Comparison of ENCODE assay signal across 11 cellular contexts in genomic region chr1:175204285-175204684, GRCh38. TPM values are rescaled to one million over a fixed set of nuclear protein-coding genes. Genes with fewer than 3 reads are reported as not detected.
DNase-seq lines count a peak whose midpoint lies in the region; ATAC-seq lines count a peak whose summit lies in the region.
"Had no signal": no experiment of that assay in that cellular context is flagged by ENCODE, and none has a peak within 500 bp of the region (broad histone marks: within the 10 kb centered on the region; RNA-seq: fewer than 3 reads in every experiment).

No MANE protein-coding gene starts in this region.

- H3K4me3 Mint-ChIP-seq in activated CD4-positive, alpha-beta memory T cell treated with anti-CD3 and anti-CD28 coated beads for 36 hours: no peak overlapping the region
- no peak overlapping the region for H3K4me3 Mint-ChIP-seq in activated CD4-positive, alpha-beta memory T cell treated with anti-CD3 and anti-CD28 coated beads, Interleukin-2, amount 10 ng/mL, durations not matched to agents 7 days and 5 days
- H3K4me3 Mint-ChIP-seq in activated CD4-positive, alpha-beta T cell treated with anti-CD3 and anti-CD28 coated beads, Interleukin-2, amount 10 ng/mL, durations not matched to agents 7 days and 5 days: no peak overlapping the region

- DNase-seq in activated CD4-positive, alpha-beta memory T cell treated with anti-CD3 and anti-CD28 coated beads for 36 hours: peak; percentile 63
- DNase-seq in activated CD4-positive, alpha-beta memory T cell treated with anti-CD3 and anti-CD28 coated beads, Interleukin-2, amount 10 ng/mL, durations not matched to agents 7 days and 5 days: no peak
- peak; percentile 33 for DNase-seq in renal cortical epithelial cell (ENCODE audit: low read depth)
- DNase-seq in NCI-H774 (lab: John Stamatoyannopoulos, UW): no peak
- DNase-seq in activated CD4-positive, alpha-beta T cell treated with anti-CD3 and anti-CD28 coated beads, Interleukin-2, amount 10 ng/mL, durations not matched to agents 7 days and 5 days: no peak
- DNase-seq in NCI-H82 treated with DMSO at 0.1 percent for 48 hours (lab: John Stamatoyannopoulos, UW; ENCODE audit: unreplicated experiment): no peak
- DNase-seq: erythroblast; mucosa of descending colon; stimulated activated CD4-positive, alpha-beta T cell treated with anti-CD3 and anti-CD28 coated beads, Interleukin-2, amount 100 ng/mL, for 24 hours had no signal

- H3K9me3 Mint-ChIP-seq in activated CD4-positive, alpha-beta memory T cell treated with anti-CD3 and anti-CD28 coated beads for 36 hours: no peaks in the 10 kb centered on the region
- no peaks in the 10 kb centered on the region for H3K9me3 Mint-ChIP-seq in activated CD4-positive, alpha-beta memory T cell treated with anti-CD3 and anti-CD28 coated beads, Interleukin-2, amount 10 ng/mL, durations not matched to agents 7 days and 5 days
- H3K9me3 Mint-ChIP-seq in activated CD4-positive, alpha-beta T cell treated with anti-CD3 and anti-CD28 coated beads, Interleukin-2, amount 10 ng/mL, durations not matched to agents 7 days and 5 days: peaks cover 4% of the 10 kb centered on the region

- H3K4me1 Mint-ChIP-seq in activated CD4-positive, alpha-beta memory T cell treated with anti-CD3 and anti-CD28 coated beads for 36 hours (ENCODE audit: low read depth): peaks cover 35% of the 10 kb centered on the region
- peaks cover 22% of the 10 kb centered on the region for H3K4me1 Mint-ChIP-seq in activated CD4-positive, alpha-beta memory T cell treated with anti-CD3 and anti-CD28 coated beads, Interleukin-2, amount 10 ng/mL, durations not matched to agents 7 days and 5 days
- peaks cover 26% of the 10 kb centered on the region for H3K4me1 Mint-ChIP-seq in activated CD4-positive, alpha-beta T cell treated with anti-CD3 and anti-CD28 coated beads, Interleukin-2, amount 10 ng/mL, durations not matched to agents 7 days and 5 days

- intact Hi-C loops in activated CD4-positive, alpha-beta memory T cell treated with anti-CD3 and anti-CD28 coated beads for 36 hours (cut with micrococcal nuclease): no loop called here

- POLR2A ChIA-PET in activated CD4-positive, alpha-beta memory T cell treated with anti-CD3 and anti-CD28 coated beads for 36 hours (lab: Charles Lee): interaction anchor here (1.6 kb wide), 1 partner anchor 13 kb away, joined by 8 read pairs; no protein-coding TSS in a partner anchor
- POLR2A ChIA-PET in activated CD4-positive, alpha-beta memory T cell treated with anti-CD3 and anti-CD28 coated beads, Interleukin-2, amount 10 ng/mL, durations not matched to agents 7 days and 5 days (lab: Charles Lee): interaction anchor here (0.9 to 4.1 kb wide), 2 partner anchors 10 to 14 kb away, joined by 5 to 27 read pairs; no protein-coding TSS in a partner anchor
- POLR2A ChIA-PET in activated CD4-positive, alpha-beta T cell treated with anti-CD3 and anti-CD28 coated beads, Interleukin-2, amount 10 ng/mL, durations not matched to agents 7 days and 5 days (lab: Charles Lee): no interaction called here

- H3K27ac Mint-ChIP-seq in activated CD4-positive, alpha-beta memory T cell treated with anti-CD3 and anti-CD28 coated beads for 36 hours: peak overlapping the region; percentile 70
- H3K27ac Mint-ChIP-seq in activated CD4-positive, alpha-beta memory T cell treated with anti-CD3 and anti-CD28 coated beads, Interleukin-2, amount 10 ng/mL, durations not matched to agents 7 days and 5 days: no peak overlapping the region
- H3K27ac Mint-ChIP-seq in activated CD4-positive, alpha-beta T cell treated with anti-CD3 and anti-CD28 coated beads, Interleukin-2, amount 10 ng/mL, durations not matched to agents 7 days and 5 days: no peak overlapping the region

- ATAC-seq in GM21786 (IDR thresholded peaks at IDR 0.05; ENCODE audit: unreplicated experiment) (peak; percentile 88), HG03565 (IDR thresholded peaks at IDR 0.05; ENCODE audit: unreplicated experiment) (peak; percentile 69)
- ATAC-seq: mucosa of descending colon had no signal

- no peaks in the 10 kb centered on the region for H3K27me3 Mint-ChIP-seq in activated CD4-positive, alpha-beta memory T cell treated with anti-CD3 and anti-CD28 coated beads for 36 hours
- H3K27me3 Mint-ChIP-seq in activated CD4-positive, alpha-beta memory T cell treated with anti-CD3 and anti-CD28 coated beads, Interleukin-2, amount 10 ng/mL, durations not matched to agents 7 days and 5 days: peaks cover 1% of the 10 kb centered on the region
- H3K27me3 Mint-ChIP-seq in activated CD4-positive, alpha-beta T cell treated with anti-CD3 and anti-CD28 coated beads, Interleukin-2, amount 10 ng/mL, durations not matched to agents 7 days and 5 days: peaks cover 3% of the 10 kb centered on the region

- no peaks in the 10 kb centered on the region for H3K36me3 Mint-ChIP-seq in activated CD4-positive, alpha-beta memory T cell treated with anti-CD3 and anti-CD28 coated beads for 36 hours
- H3K36me3 Mint-ChIP-seq in activated CD4-positive, alpha-beta memory T cell treated with anti-CD3 and anti-CD28 coated beads, Interleukin-2, amount 10 ng/mL, durations not matched to agents 7 days and 5 days (ENCODE audit: low read depth): no peaks in the 10 kb centered on the region
- H3K36me3 Mint-ChIP-seq in activated CD4-positive, alpha-beta T cell treated with anti-CD3 and anti-CD28 coated beads, Interleukin-2, amount 10 ng/mL, durations not matched to agents 7 days and 5 days (ENCODE audit: low read depth): peaks cover 5% of the 10 kb centered on the region

- CTCF ChIA-PET in activated CD4-positive, alpha-beta memory T cell treated with anti-CD3 and anti-CD28 coated beads for 36 hours (lab: Charles Lee): interaction anchor here (0.6 to 1.3 kb wide), 3 partner anchors 16 to 53 kb away, joined by 3 to 5 read pairs (median 4); no protein-coding TSS in a partner anchor
- CTCF ChIA-PET in activated CD4-positive, alpha-beta memory T cell treated with anti-CD3 and anti-CD28 coated beads, Interleukin-2, amount 10 ng/mL, durations not matched to agents 7 days and 5 days (lab: Charles Lee): interaction anchor here (0.9 to 1.8 kb wide), 2 partner anchors 15 to 53 kb away, joined by 3 to 5 read pairs; no protein-coding TSS in a partner anchor
- CTCF ChIA-PET in activated CD4-positive, alpha-beta T cell treated with anti-CD3 and anti-CD28 coated beads, Interleukin-2, amount 10 ng/mL, durations not matched to agents 7 days and 5 days (lab: Charles Lee): interaction anchor here (1.0 to 2.1 kb wide), 2 partner anchors 14 to 18 kb away, joined by 3 to 9 read pairs; no protein-coding TSS in a partner anchor

RNA-seq across cellular contexts. Expression of gene KIAA0040, which starts 11.7 kb away (rescaled TPM):
- total RNA-seq in activated CD4-positive, alpha-beta memory T cell treated with anti-CD3 and anti-CD28 coated beads for 36 hours: 10 to 100 TPM; 32.9 to 34.5 TPM
- 10 to 100 TPM; 79.4 to 80.2 TPM for total RNA-seq in activated CD4-positive, alpha-beta memory T cell treated with anti-CD3 and anti-CD28 coated beads, Interleukin-2, amount 10 ng/mL, durations not matched to agents 7 days and 5 days
- total RNA-seq in renal cortical epithelial cell: 6.1 and 8.7 TPM in 2 replicates
- 10 to 100 TPM; 64.1 to 67.1 TPM for total RNA-seq in activated CD4-positive, alpha-beta T cell treated with anti-CD3 and anti-CD28 coated beads, Interleukin-2, amount 10 ng/mL, durations not matched to agents 7 days and 5 days

Comparison
In these comparisons a context has a peak if more than half of its experiments do, and no peak if none do; other contexts are left out.
1. DNase-seq: peak in activated CD4-positive, alpha-beta memory T cell treated with anti-CD3 and anti-CD28 coated beads for 36 hours (single experiment) and renal cortical epithelial cell (single experiment); none in activated CD4-positive, alpha-beta memory T cell treated with anti-CD3 and anti-CD28 coated beads, Interleukin-2, amount 10 ng/mL, durations not matched to agents 7 days and 5 days (single experiment), NCI-H774 (single experiment), activated CD4-positive, alpha-beta T cell treated with anti-CD3 and anti-CD28 coated beads, Interleukin-2, amount 10 ng/mL, durations not matched to agents 7 days and 5 days (single experiment) and NCI-H82 treated with DMSO at 0.1 percent for 48 hours (single experiment).